Comparison of ENCODE assay signal across 11 cellular contexts in the genomic region with DNA sequence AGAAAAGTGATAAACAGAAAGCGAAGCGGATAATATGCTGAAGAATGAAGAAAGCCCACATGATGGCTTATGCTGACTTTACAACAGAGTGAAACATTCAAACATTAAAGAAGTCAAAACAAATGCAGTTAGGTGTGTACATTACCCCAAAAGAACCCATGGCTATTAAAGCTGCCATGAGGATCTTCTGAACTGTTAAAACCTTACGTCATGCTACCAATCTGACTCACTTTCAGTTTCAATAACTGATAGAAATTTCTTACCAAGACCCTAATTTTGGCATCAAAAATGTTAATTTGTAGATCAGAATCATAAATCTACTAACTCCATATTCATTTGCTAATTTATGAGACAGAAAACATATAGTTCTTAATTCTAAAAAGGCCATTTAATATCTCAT. TPM values are rescaled to one million over a fixed set of nuclear protein-coding genes. Genes with fewer than 3 reads are reported as not detected.
DNase-seq lines count a peak whose midpoint lies in the region; ATAC-seq, FAIRE-seq and TF ChIP-seq lines count a peak whose summit lies in the region.
"Had no signal": no experiment of that assay in that cellular context is flagged by ENCODE, and none has a peak within 500 bp of the region (broad histone marks: within the 10 kb centered on the region; RNA-seq: fewer than 3 reads in every experiment).

No MANE protein-coding gene starts in this region.

- H3K9me3 Mint-ChIP-seq in T-cell: no peaks in the 10 kb centered on the region

- POLR2A ChIA-PET in T-cell (lab: Charles Lee): no interaction called here

- ATAC-seq in GM19043 (IDR thresholded peaks at IDR 0.05; ENCODE audit: low read depth, unreplicated experiment) (peak; percentile 94), HG02610 (IDR thresholded peaks at IDR 0.05; ENCODE audit: unreplicated experiment) (peak; percentile 98), HG03432 (IDR thresholded peaks at IDR 0.05; ENCODE audit: unreplicated experiment) (peak; percentile 98), T-cell (replicated peaks in 1 of 4) (no peak)

- H3K27me3 Mint-ChIP-seq in T-cell: no peaks in the 10 kb centered on the region

- peak; percentile 44 for FAIRE-seq in GM12892 (lab: Jason Lieb, UNC)
- FAIRE-seq: TTC549 had no signal

- peaks cover 0 to 5% (median 5%) of the 10 kb centered on the region in 3 donors for H3K4me1 Mint-ChIP-seq in T-cell

- H3K4me3 Mint-ChIP-seq in T-cell: no peak overlapping the region

- DNase-seq in GM12892 (ENCODE audit: insufficient read length) (peak; percentile 5), globus pallidus (ENCODE audit: low spot score) (no peak), germinal center (ENCODE audit: low spot score) (no peak), anterior cingulate cortex (lab: John Stamatoyannopoulos, UW) (no peak), T-cell (no peak)
- DNase-seq: caudate nucleus, NCI-H2029 had no signal

- CTCF ChIA-PET in T-cell (lab: Charles Lee): no interaction called here

- no peak overlapping the region for H3K27ac Mint-ChIP-seq in T-cell

- no peak for TF ChIP-seq POLR2A in GM12892 (IDR thresholded peaks at IDR 0.05; ENCODE audit: low read depth, low read length)

- peaks cover 41% of the 10 kb centered on the region for H3K36me3 Mint-ChIP-seq in T-cell

RNA-seq across cellular contexts. Expression of a gene that starts 29.1 kb away (rescaled TPM):
- 6.5 TPM for polyA plus RNA-seq in GM12892 (2012; ENCODE audit: missing spikeins)
- 10 to 100 TPM; 18.8 to 24.6 (median 20.0) TPM for total RNA-seq in T-cell

Comparison
In these comparisons a context has a peak if more than half of its experiments do, and no peak if none do; other contexts are left out.
1. ATAC-seq: peak in GM19043 (single experiment), HG02610 (single experiment) and HG03432 (single experiment); none in T-cell (0 of 4).